In the genomic region with DNA sequence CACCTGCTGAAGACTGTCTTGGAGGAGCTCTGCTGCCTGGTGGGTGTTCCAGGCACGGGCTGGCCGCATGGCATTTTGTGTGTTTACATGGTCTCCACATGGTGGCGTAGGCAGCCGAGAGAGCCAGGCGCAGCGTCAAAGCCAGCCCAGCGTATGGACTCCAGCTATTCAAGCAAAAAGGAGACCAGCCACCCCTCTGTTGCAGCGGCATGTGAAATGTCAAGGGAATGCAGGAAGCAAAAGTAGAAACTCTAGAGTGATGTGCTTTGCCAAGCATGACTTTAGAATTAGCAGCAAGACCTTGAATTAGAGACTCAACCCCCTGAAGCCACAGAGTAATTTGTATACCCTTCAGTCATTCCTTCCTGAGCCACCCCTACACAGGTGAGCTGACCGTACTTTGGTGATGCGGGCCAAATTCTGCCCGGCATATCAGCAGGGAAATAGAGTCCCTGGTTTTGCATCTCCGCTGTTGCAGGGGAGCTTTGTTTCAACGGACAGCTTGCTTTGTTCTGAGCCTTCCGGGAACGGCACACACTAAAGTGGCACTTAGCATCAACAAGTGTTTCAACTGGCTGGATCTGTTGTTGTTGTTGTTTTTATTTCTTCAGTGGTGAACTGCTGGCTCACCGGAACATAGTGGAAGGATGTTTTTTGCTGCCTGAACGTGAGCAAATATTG, we compare ENCODE assay signal across 1 cellular context.
TF ChIP-seq lines count a peak whose summit lies in the region.

No MANE protein-coding gene starts in this region.

TF ChIP-seq in H1, 55 proteins besides CTCF, POLR2A, EP300 and RAD21:
- TF ChIP-seq BCL11A (IDR thresholded peaks at IDR 0.05; ENCODE audit: low read depth in 2 of 2, low read length in 2 of 2) (no peak), SAP30 (IDR thresholded peaks at IDR 0.05; ENCODE audit: insufficient read depth, insufficient replicate concordance, low read length) (no peak)
- TF ChIP-seq, protein P1, sequence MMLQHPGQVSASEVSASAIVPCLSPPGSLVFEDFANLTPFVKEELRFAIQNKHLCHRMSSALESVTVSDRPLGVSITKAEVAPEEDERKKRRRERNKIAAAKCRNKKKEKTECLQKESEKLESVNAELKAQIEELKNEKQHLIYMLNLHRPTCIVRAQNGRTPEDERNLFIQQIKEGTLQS (IDR thresholded peaks at IDR 0.05; ENCODE audit: insufficient read depth, low read depth, low read length), result no peak
- TF ChIP-seq, protein P2, sequence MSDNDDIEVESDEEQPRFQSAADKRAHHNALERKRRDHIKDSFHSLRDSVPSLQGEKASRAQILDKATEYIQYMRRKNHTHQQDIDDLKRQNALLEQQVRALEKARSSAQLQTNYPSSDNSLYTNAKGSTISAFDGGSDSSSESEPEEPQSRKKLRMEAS (IDR thresholded peaks at IDR 0.05), result peak; percentile 79
